ENCODE assay signal across 8 cellular contexts in the genomic region with DNA sequence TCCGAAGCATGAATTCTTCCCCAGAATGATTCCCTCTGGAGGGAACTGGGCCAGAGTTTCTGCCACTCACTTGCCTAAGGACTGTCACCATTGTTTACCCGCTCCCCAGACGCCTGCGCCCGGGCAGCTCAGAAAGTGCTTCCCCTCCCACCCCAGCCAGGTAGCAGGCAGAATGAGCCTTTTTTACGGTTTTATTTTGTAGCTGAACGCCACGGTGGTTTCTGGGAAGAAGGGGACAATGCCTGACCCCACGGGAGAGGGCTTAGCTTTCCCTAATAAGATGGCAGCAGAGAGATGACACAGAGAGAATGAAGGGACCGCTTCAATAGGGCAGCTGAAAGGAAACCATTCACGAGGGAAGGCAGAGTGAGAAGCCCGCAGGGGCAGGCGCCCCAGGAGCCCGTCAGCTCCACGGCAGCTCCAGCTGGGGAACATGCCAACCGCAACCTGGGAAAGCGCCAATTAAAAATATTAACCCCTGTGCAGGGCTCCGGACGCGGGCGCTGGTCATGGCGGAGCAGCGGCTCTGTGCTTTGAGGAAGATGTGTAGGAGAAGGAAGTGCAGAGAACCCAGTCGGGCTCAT. TPM values are rescaled to one million over a fixed set of nuclear protein-coding genes. Genes with fewer than 3 reads are reported as not detected.
DNase-seq lines count a peak whose midpoint lies in the region; ATAC-seq and TF ChIP-seq lines count a peak whose summit lies in the region.

No MANE protein-coding gene starts in this region.

- no peaks in the 10 kb centered on the region for H3K9me3 ChIP-seq in hepatocyte (ENCODE audit: low read depth)

- H3K79me2 ChIP-seq in hepatocyte = no peaks in the 10 kb centered on the region

- POLR2A ChIA-PET in activated CD8-positive, alpha-beta T cell treated with anti-CD3 and anti-CD28 coated beads for 36 hours (lab: Charles Lee) = interaction anchor here (1.3 kb wide), 1 partner anchor 10 kb away, joined by 3 read pairs; no protein-coding TSS in a partner anchor

- no peak overlapping the region for H3K27ac ChIP-seq in hepatocyte

- H3K27ac Mint-ChIP-seq in activated naive CD4-positive, alpha-beta T cell treated with anti-CD3 and anti-CD28 coated beads for 36 hours = no peak overlapping the region
- no peak overlapping the region for H3K27ac Mint-ChIP-seq in activated CD8-positive, alpha-beta T cell treated with anti-CD3 and anti-CD28 coated beads for 36 hours

- no peaks in the 10 kb centered on the region for H3K9me3 Mint-ChIP-seq in activated naive CD4-positive, alpha-beta T cell treated with anti-CD3 and anti-CD28 coated beads for 36 hours
- no peaks in the 10 kb centered on the region for H3K9me3 Mint-ChIP-seq in activated CD8-positive, alpha-beta T cell treated with anti-CD3 and anti-CD28 coated beads for 36 hours

- H3K9me2 ChIP-seq in hepatocyte (replicated peaks; ENCODE audit: insufficient read depth) = no peaks in the 10 kb centered on the region

- no peaks in the 10 kb centered on the region for H3K4me1 ChIP-seq in hepatocyte (ENCODE audit: insufficient read depth)

- peak overlapping the region; percentile 76 for H3K4me2 ChIP-seq in hepatocyte

- H3K4me3 Mint-ChIP-seq in activated naive CD4-positive, alpha-beta T cell treated with anti-CD3 and anti-CD28 coated beads for 36 hours = peak overlapping the region; percentile 56
- H3K4me3 Mint-ChIP-seq in activated CD8-positive, alpha-beta T cell treated with anti-CD3 and anti-CD28 coated beads for 36 hours = peak overlapping the region; percentile 39

- H3K36me3 ChIP-seq in hepatocyte (replicated peaks; ENCODE audit: insufficient read depth, low read depth) = no peaks in the 10 kb centered on the region

- H3K4me1 Mint-ChIP-seq in activated naive CD4-positive, alpha-beta T cell treated with anti-CD3 and anti-CD28 coated beads for 36 hours (ENCODE audit: low read depth) = peaks cover 12% of the 10 kb centered on the region
- H3K4me1 Mint-ChIP-seq in activated CD8-positive, alpha-beta T cell treated with anti-CD3 and anti-CD28 coated beads for 36 hours (ENCODE audit: low read depth) = peaks cover 14% of the 10 kb centered on the region

- H3K4me3 ChIP-seq in hepatocyte = no peak overlapping the region
- peak overlapping the region; percentile 21 for H3K4me3 ChIP-seq in skeletal muscle cell (ENCODE audit: low read depth, low read length)

- no peak for TF ChIP-seq POLR2A in erythroblast (IDR thresholded peaks at IDR 0.05; ENCODE audit: low read length)

- H3K27me3 Mint-ChIP-seq in activated naive CD4-positive, alpha-beta T cell treated with anti-CD3 and anti-CD28 coated beads for 36 hours (ENCODE audit: low read depth) = peaks cover 55% of the 10 kb centered on the region
- H3K27me3 Mint-ChIP-seq in activated CD8-positive, alpha-beta T cell treated with anti-CD3 and anti-CD28 coated beads for 36 hours = peaks cover 66% of the 10 kb centered on the region

- CTCF ChIA-PET in activated naive CD4-positive, alpha-beta T cell treated with anti-CD3 and anti-CD28 coated beads for 36 hours (lab: Charles Lee) = interaction anchor here (1.1 kb wide), 1 partner anchor 11 kb away, joined by 6 read pairs; no protein-coding TSS in a partner anchor
- CTCF ChIA-PET in activated CD8-positive, alpha-beta T cell treated with anti-CD3 and anti-CD28 coated beads for 36 hours (lab: Charles Lee) = interaction anchor here (0.9 to 1.3 kb wide), 2 partner anchors 28 to 118 kb away, joined by 3 to 4 read pairs; no protein-coding TSS in a partner anchor

- intact Hi-C loops in activated naive CD4-positive, alpha-beta T cell treated with anti-CD3 and anti-CD28 coated beads for 36 hours (cut with micrococcal nuclease) = no loop called here
- intact Hi-C loops in activated CD8-positive, alpha-beta T cell treated with anti-CD3 and anti-CD28 coated beads for 36 hours (cut with micrococcal nuclease) = no loop called here

- peak overlapping the region; percentile 29 for H2AFZ ChIP-seq in hepatocyte

- WGBS in hepatocyte (ENCODE audit: low lambda C conversion rate, missing lambda C conversion rate) = 4% methylated on average over 24 of the region's 24 CpGs

- no peaks in the 10 kb centered on the region for H3K36me3 Mint-ChIP-seq in activated naive CD4-positive, alpha-beta T cell treated with anti-CD3 and anti-CD28 coated beads for 36 hours (ENCODE audit: low read depth)
- H3K36me3 Mint-ChIP-seq in activated CD8-positive, alpha-beta T cell treated with anti-CD3 and anti-CD28 coated beads for 36 hours (ENCODE audit: low read depth) = no peaks in the 10 kb centered on the region

- no peaks in the 10 kb centered on the region for H4K20me1 ChIP-seq in hepatocyte (ENCODE audit: insufficient read depth, poor library complexity, severe bottlenecking)

- DNase-seq in activated naive CD4-positive, alpha-beta T cell treated with anti-CD3 and anti-CD28 coated beads for 36 hours = no peak
- DNase-seq in activated naive CD4-positive, alpha-beta T cell treated with Interleukin-2 at 50 U/mL for 16 hours = no peak
- no peak for DNase-seq in activated CD8-positive, alpha-beta T cell treated with anti-CD3 and anti-CD28 coated beads for 36 hours
- DNase-seq in hepatocyte (ENCODE audit: low spot score) = no peak
- DNase-seq in skeletal muscle cell (ENCODE audit: low read depth) = no peak
- no peak for DNase-seq in erythroblast (lab: John Stamatoyannopoulos, UW)
- DNase-seq in effector CD4-positive, alpha-beta T cell = no peak

- no peak for TF ChIP-seq CTCF in activated CD8-positive, alpha-beta T cell treated with anti-CD3 and anti-CD28 coated beads for 36 hours (IDR thresholded peaks at IDR 0.05)
- no peak for TF ChIP-seq CTCF in hepatocyte (IDR thresholded peaks at IDR 0.05; ENCODE audit: poor library complexity)

- H3K27me3 ChIP-seq in hepatocyte = peaks cover 60% of the 10 kb centered on the region

- no peak for ATAC-seq in activated CD8-positive, alpha-beta T cell treated with anti-CD3 and anti-CD28 coated beads for 36 hours
- no peak for ATAC-seq in HG03175 (IDR thresholded peaks at IDR 0.05; ENCODE audit: unreplicated experiment)

RNA-seq across cellular contexts. Expression of a gene that starts 20.4 kb away (rescaled TPM):
- total RNA-seq in activated naive CD4-positive, alpha-beta T cell treated with anti-CD3 and anti-CD28 coated beads for 36 hours = under 1 TPM; 0.52 to 0.76 TPM
- 1 to 10 TPM; 2.2 to 2.4 TPM for total RNA-seq in activated CD8-positive, alpha-beta T cell treated with anti-CD3 and anti-CD28 coated beads for 36 hours
- total RNA-seq in hepatocyte = 0.20 and 1.8 TPM in 2 replicates
- 0.17 and 0.48 TPM in 2 replicates for polyA plus RNA-seq in hepatocyte
